ENCODE assay signal across 8 cellular contexts in genomic region chr17:57868007-57868774, GRCh38. TPM values are rescaled to one million over a fixed set of nuclear protein-coding genes. Genes with fewer than 3 reads are reported as not detected.
DNase-seq lines count a peak whose midpoint lies in the region; ATAC-seq and TF ChIP-seq lines count a peak whose summit lies in the region.

No MANE protein-coding gene starts in this region.

- H3K4me1 Mint-ChIP-seq in activated CD4-positive, alpha-beta memory T cell treated with anti-CD3 and anti-CD28 coated beads, Interleukin-2, amount 10 ng/mL, durations not matched to agents 7 days and 5 days: peaks cover 8% of the 10 kb centered on the region
- peaks cover 33% of the 10 kb centered on the region for H3K4me1 Mint-ChIP-seq in glutamatergic neuron (ENCODE audit: low read depth, unreplicated experiment)

- no peaks in the 10 kb centered on the region for H3K36me3 ChIP-seq in prostate gland

- intact Hi-C loops in prostate gland (cut with DNase I): no loop called here

- H3K4me3 Mint-ChIP-seq in activated CD4-positive, alpha-beta memory T cell treated with anti-CD3 and anti-CD28 coated beads, Interleukin-2, amount 10 ng/mL, durations not matched to agents 7 days and 5 days: no peak overlapping the region
- H3K4me3 Mint-ChIP-seq in glutamatergic neuron (ENCODE audit: unreplicated experiment): peak overlapping the region; percentile 68

- no peaks in the 10 kb centered on the region for H3K9me3 ChIP-seq in prostate gland

- POLR2A ChIA-PET in activated CD4-positive, alpha-beta memory T cell treated with anti-CD3 and anti-CD28 coated beads, Interleukin-2, amount 10 ng/mL, durations not matched to agents 7 days and 5 days (lab: Charles Lee): no interaction called here

- peak overlapping the region; percentile 74 to 77 for H3K27ac ChIP-seq in prostate gland

- no peak for TF ChIP-seq POLR2A in prostate gland (IDR thresholded peaks at IDR 0.05)

- no peaks in the 10 kb centered on the region for H3K27me3 ChIP-seq in prostate gland (replicated peaks; ENCODE audit: insufficient read depth)

- peaks cover 16% of the 10 kb centered on the region for H3K4me1 ChIP-seq in prostate gland (replicated peaks)

- peaks cover 20% of the 10 kb centered on the region for H3K27me3 Mint-ChIP-seq in activated CD4-positive, alpha-beta memory T cell treated with anti-CD3 and anti-CD28 coated beads, Interleukin-2, amount 10 ng/mL, durations not matched to agents 7 days and 5 days
- peaks cover 8% of the 10 kb centered on the region for H3K27me3 Mint-ChIP-seq in glutamatergic neuron (ENCODE audit: unreplicated experiment)

- H3K4me3 ChIP-seq in prostate gland: no peak overlapping the region

- peak overlapping the region; percentile 4 for H3K27ac Mint-ChIP-seq in activated CD4-positive, alpha-beta memory T cell treated with anti-CD3 and anti-CD28 coated beads, Interleukin-2, amount 10 ng/mL, durations not matched to agents 7 days and 5 days
- H3K27ac Mint-ChIP-seq in glutamatergic neuron (ENCODE audit: unreplicated experiment): no peak overlapping the region

- peak; percentile 84 for ATAC-seq in GM21723 (IDR thresholded peaks at IDR 0.05; ENCODE audit: unreplicated experiment)

- no peaks in the 10 kb centered on the region for H3K9me3 Mint-ChIP-seq in activated CD4-positive, alpha-beta memory T cell treated with anti-CD3 and anti-CD28 coated beads, Interleukin-2, amount 10 ng/mL, durations not matched to agents 7 days and 5 days
- H3K9me3 Mint-ChIP-seq in glutamatergic neuron (ENCODE audit: unreplicated experiment): peaks cover 11% of the 10 kb centered on the region

- H3K36me3 Mint-ChIP-seq in activated CD4-positive, alpha-beta memory T cell treated with anti-CD3 and anti-CD28 coated beads, Interleukin-2, amount 10 ng/mL, durations not matched to agents 7 days and 5 days (ENCODE audit: low read depth): no peaks in the 10 kb centered on the region
- H3K36me3 Mint-ChIP-seq in glutamatergic neuron (ENCODE audit: unreplicated experiment): peaks cover 3% of the 10 kb centered on the region

- TF ChIP-seq CTCF in glutamatergic neuron (IDR thresholded peaks at IDR 0.05; ENCODE audit: partially characterized antibody, unreplicated experiment) (peak; percentile 28), prostate gland (IDR thresholded peaks at IDR 0.05) (peak in 3 of 4 experiments; percentile 27 to 62 (median 41))

- CTCF ChIA-PET in activated CD4-positive, alpha-beta memory T cell treated with anti-CD3 and anti-CD28 coated beads, Interleukin-2, amount 10 ng/mL, durations not matched to agents 7 days and 5 days (lab: Charles Lee): interaction anchor here (2.3 kb wide), 1 partner anchor 10 kb away, joined by 9 read pairs; no protein-coding TSS in a partner anchor

- peak; percentile 21 to 32 for DNase-seq in SHP77 (lab: John Stamatoyannopoulos, UW)
- DNase-seq in SHP77 treated with DMSO at 0.1 percent for 48 hours (lab: John Stamatoyannopoulos, UW): no peak
- peak; percentile 83 for DNase-seq in LHCN-M2 (ENCODE audit: low read depth)
- DNase-seq in activated CD4-positive, alpha-beta memory T cell treated with anti-CD3 and anti-CD28 coated beads, Interleukin-2, amount 10 ng/mL, durations not matched to agents 7 days and 5 days: no peak
- DNase-seq in glutamatergic neuron: peak; percentile 62
- DNase-seq in prostate gland (ENCODE audit: low spot score): peak; percentile 78
- DNase-seq in NCI-H345 (lab: John Stamatoyannopoulos, UW): no peak

- 7% methylated on average over 17 of the region's 18 CpGs for WGBS in prostate gland

RNA-seq across cellular contexts. Expression of gene MRPS23, which starts 18.3 kb away (rescaled TPM):
- 29.9 and 32.1 TPM in 2 replicates for total RNA-seq in LHCN-M2 (2014; rRNA removed)
- polyA plus RNA-seq in LHCN-M2 (2012): 57.8 TPM
- total RNA-seq in activated CD4-positive, alpha-beta memory T cell treated with anti-CD3 and anti-CD28 coated beads, Interleukin-2, amount 10 ng/mL, durations not matched to agents 7 days and 5 days: 10 to 100 TPM; 30.8 to 35.3 TPM
- total RNA-seq in glutamatergic neuron (ENCODE audit: unreplicated experiment): 50.0 TPM
- 10 to 100 TPM; 29.0 to 43.1 TPM for total RNA-seq in prostate gland

Comparison
In these comparisons a context has a peak if more than half of its experiments do, and no peak if none do; other contexts are left out.
1. DNase-seq: peak in SHP77 (2 of 2), LHCN-M2 (single experiment), glutamatergic neuron (single experiment) and prostate gland (single experiment); none in SHP77 treated with DMSO at 0.1 percent for 48 hours (single experiment), activated CD4-positive, alpha-beta memory T cell treated with anti-CD3 and anti-CD28 coated beads, Interleukin-2, amount 10 ng/mL, durations not matched to agents 7 days and 5 days (single experiment) and NCI-H345 (single experiment).